In genomic region chr14:53890611-53891091, GRCh38 we compare ENCODE assay signal across 22 cellular contexts.
A peak's percentile ranks its signal among the peaks of the same experiment; 100 is the strongest.
DNase-seq lines count a peak whose midpoint lies in the region; ATAC-seq, FAIRE-seq and TF ChIP-seq lines count a peak whose summit lies in the region.
"Had no signal": no experiment of that assay in that cellular context is flagged by ENCODE, and none has a peak within 500 bp of the region (broad histone marks: within the 10 kb centered on the region; RNA-seq: fewer than 3 reads in every experiment).

No MANE protein-coding gene starts in this region.

- peaks cover 16% of the 10 kb centered on the region for H3K4me1 ChIP-seq in astrocyte (ENCODE audit: insufficient read depth, low read length)
- no peaks in the 10 kb centered on the region for H3K4me1 ChIP-seq in right cardiac atrium (ENCODE audit: control insufficient read depth, insufficient read depth, low read length)
- H3K4me1 ChIP-seq in neural progenitor cell, result peaks cover 17% of the 10 kb centered on the region
- H3K4me1 ChIP-seq: BE2C had no signal

- H3F3A ChIP-seq in neural progenitor cell (ENCODE audit: low read depth), result no peaks in the 10 kb centered on the region

- 24% methylated on average over 2 of the region's 2 CpGs for WGBS in right cardiac atrium

- H3K4me2 ChIP-seq in astrocyte (ENCODE audit: low read length), result peak overlapping the region; percentile 25
- H3K4me2 ChIP-seq in neural progenitor cell, result no peak overlapping the region

- ATAC-seq in right cardiac atrium, result peak; percentile 71
- ATAC-seq: esophagus mucosa had no signal

- H3K27me3 Mint-ChIP-seq in astrocyte (ENCODE audit: low read depth, unreplicated experiment) (no peaks in the 10 kb centered on the region), neural progenitor cell (ENCODE audit: insufficient read depth, low read depth) (no peaks in the 10 kb centered on the region)

- H3K9me3 Mint-ChIP-seq in astrocyte (ENCODE audit: unreplicated experiment) (no peaks in the 10 kb centered on the region), neural progenitor cell (no peaks in the 10 kb centered on the region)
- H3K9me3 Mint-ChIP-seq: activated CD4-positive, alpha-beta memory T cell treated with anti-CD3 and anti-CD28 coated beads for 36 hours; activated T-helper 1 cell treated with anti-CD3 and anti-CD28 coated beads, Interleukin-12 subunit alpha, Interleukin-12 subunit beta, Interleukin-2, Interleukin-4 antibody, amounts not matched to agents 30 ng/mL and 10 ng/mL and 1 ng/mL, durations not matched to agents 14 hours and 24 hours and 36 hours; neural crest cell had no signal

- H3K4me1 Mint-ChIP-seq in astrocyte (ENCODE audit: low read depth, unreplicated experiment) (peaks cover 29% of the 10 kb centered on the region), neural progenitor cell (no peaks in the 10 kb centered on the region)

- H3K9me3 ChIP-seq in astrocyte (ENCODE audit: insufficient read depth, low read depth, low read length) (no peaks in the 10 kb centered on the region), right cardiac atrium (ENCODE audit: control insufficient read depth, low read length) (no peaks in the 10 kb centered on the region), neural progenitor cell (ENCODE audit: low read depth) (no peaks in the 10 kb centered on the region)
- H3K9me3 ChIP-seq: BE2C had no signal

- H3K9ac ChIP-seq in astrocyte (ENCODE audit: low read length) (no peak overlapping the region), neural progenitor cell (no peak overlapping the region)

- no peak for TF ChIP-seq CTCF in GM13976 (IDR thresholded peaks at IDR 0.05; ENCODE audit: borderline replicate concordance, control extremely low read depth, extremely low read depth, insufficient read depth, missing control alignments)
- TF ChIP-seq CTCF in astrocyte (IDR thresholded peaks at IDR 0.05; ENCODE audit: insufficient read depth, low read depth, low read length), result no peak
- no peak for TF ChIP-seq CTCF in neural progenitor cell (IDR thresholded peaks at IDR 0.05)

- H3K79me2 ChIP-seq in astrocyte (ENCODE audit: insufficient read depth, low read length) (no peaks in the 10 kb centered on the region), neural progenitor cell (ENCODE audit: low read depth) (no peaks in the 10 kb centered on the region)

- H4K20me1 ChIP-seq in astrocyte (ENCODE audit: insufficient read depth, low read length), result no peaks in the 10 kb centered on the region
- H4K20me1 ChIP-seq in neural progenitor cell (ENCODE audit: low read depth), result no peaks in the 10 kb centered on the region

- H3K27ac Mint-ChIP-seq in astrocyte (ENCODE audit: unreplicated experiment), result no peak overlapping the region
- H3K27ac Mint-ChIP-seq in neural progenitor cell, result no peak overlapping the region
- H3K27ac Mint-ChIP-seq: activated CD4-positive, alpha-beta memory T cell treated with anti-CD3 and anti-CD28 coated beads for 36 hours; activated T-helper 1 cell treated with anti-CD3 and anti-CD28 coated beads, Interleukin-12 subunit alpha, Interleukin-12 subunit beta, Interleukin-2, Interleukin-4 antibody, amounts not matched to agents 30 ng/mL and 10 ng/mL and 1 ng/mL, durations not matched to agents 14 hours and 24 hours and 36 hours had no signal

- intact Hi-C loops in right cardiac atrium (cut with DNase I), result no loop called here

- DNase-seq in GM13976 (ENCODE audit: low spot score), result peak; percentile 11
- DNase-seq in astrocyte (ENCODE audit: low read depth), result peak; percentile 57
- no peak for DNase-seq in right cardiac atrium
- DNase-seq in neural progenitor cell (ENCODE audit: low spot score), result peak; percentile 49
- DNase-seq in NCI-H1417 (lab: John Stamatoyannopoulos, UW), result no peak
- DNase-seq in ACHN, result no peak
- DNase-seq in GM03348 (ENCODE audit: low spot score), result no peak
- no peak for DNase-seq in NCI-H345 (lab: John Stamatoyannopoulos, UW)
- DNase-seq: activated CD4-positive, alpha-beta memory T cell treated with anti-CD3 and anti-CD28 coated beads for 36 hours; amniotic stem cell; BE2C; HCEC 1CT; hypothalamus; KG1; NCI-H1436 treated with DMSO at 0.1 percent for 48 hours; NCI-H510A treated with DMSO at 0.1 percent for 48 hours; small intestine; stimulated activated naive CD4-positive, alpha-beta T cell had no signal

- no peaks in the 10 kb centered on the region for H3K27me3 ChIP-seq in astrocyte (ENCODE audit: insufficient read depth, low read length)
- no peaks in the 10 kb centered on the region for H3K27me3 ChIP-seq in right cardiac atrium (ENCODE audit: control insufficient read depth, insufficient read depth)
- H3K27me3 ChIP-seq in neural progenitor cell, result no peaks in the 10 kb centered on the region
- H3K27me3 ChIP-seq: BE2C had no signal

- H3K36me3 ChIP-seq in astrocyte (ENCODE audit: insufficient read depth, low read length) (no peaks in the 10 kb centered on the region), neural progenitor cell (no peaks in the 10 kb centered on the region)
- H3K36me3 ChIP-seq: BE2C had no signal

- H3K4me3 Mint-ChIP-seq in astrocyte (ENCODE audit: unreplicated experiment) (no peak overlapping the region), neural progenitor cell (no peak overlapping the region)
- H3K4me3 Mint-ChIP-seq: activated CD4-positive, alpha-beta memory T cell treated with anti-CD3 and anti-CD28 coated beads for 36 hours; activated T-helper 1 cell treated with anti-CD3 and anti-CD28 coated beads, Interleukin-12 subunit alpha, Interleukin-12 subunit beta, Interleukin-2, Interleukin-4 antibody, amounts not matched to agents 30 ng/mL and 10 ng/mL and 1 ng/mL, durations not matched to agents 14 hours and 24 hours and 36 hours; neural crest cell had no signal

- H3K27ac ChIP-seq in astrocyte (ENCODE audit: low read depth, low read length), result peak overlapping the region; percentile 18
- H3K27ac ChIP-seq in right cardiac atrium (ENCODE audit: low read length), result no peak overlapping the region
- H3K27ac ChIP-seq in neural progenitor cell, result no peak overlapping the region

- H3K36me3 Mint-ChIP-seq in astrocyte (ENCODE audit: low read depth, unreplicated experiment), result no peaks in the 10 kb centered on the region
- H3K36me3 Mint-ChIP-seq in neural progenitor cell, result no peaks in the 10 kb centered on the region
- H3K36me3 Mint-ChIP-seq: activated CD4-positive, alpha-beta memory T cell treated with anti-CD3 and anti-CD28 coated beads for 36 hours had no signal

- H3K4me3 ChIP-seq in astrocyte (ENCODE audit: insufficient read depth, low read depth, low read length), result no peak overlapping the region
- no peak overlapping the region for H3K4me3 ChIP-seq in right cardiac atrium (ENCODE audit: low read length)
- no peak overlapping the region for H3K4me3 ChIP-seq in neural progenitor cell

- in situ Hi-C loops in GM13976 (cut with MboI; ENCODE audit: low sequenced_read_pairs, unreplicated experiment) (no loop called here), ACHN (cut with HindIII; ENCODE audit: low pct_ligation_motif_present, low pct_unique_long_range_greater_than_20kb, low sequenced_read_pairs) (no loop called here)

- no peak overlapping the region for H2AFZ ChIP-seq in astrocyte (ENCODE audit: low read depth, low read length)
- H2AFZ ChIP-seq in neural progenitor cell (replicated peaks), result peak overlapping the region; percentile 85

- no peak for FAIRE-seq in astrocyte (lab: Jason Lieb, UNC)
- FAIRE-seq: colon, small intestine had no signal

Comparison
In these comparisons a context has a peak if more than half of its experiments do, and no peak if none do; other contexts are left out.
1. DNase-seq: peak in GM13976 (single experiment), astrocyte (single experiment) and neural progenitor cell (single experiment); none in right cardiac atrium (0 of 3), NCI-H1417 (0 of 3), ACHN (single experiment), GM03348 (single experiment) and NCI-H345 (single experiment).